ENCODE assay signal across 27 cellular contexts in the genomic region with DNA sequence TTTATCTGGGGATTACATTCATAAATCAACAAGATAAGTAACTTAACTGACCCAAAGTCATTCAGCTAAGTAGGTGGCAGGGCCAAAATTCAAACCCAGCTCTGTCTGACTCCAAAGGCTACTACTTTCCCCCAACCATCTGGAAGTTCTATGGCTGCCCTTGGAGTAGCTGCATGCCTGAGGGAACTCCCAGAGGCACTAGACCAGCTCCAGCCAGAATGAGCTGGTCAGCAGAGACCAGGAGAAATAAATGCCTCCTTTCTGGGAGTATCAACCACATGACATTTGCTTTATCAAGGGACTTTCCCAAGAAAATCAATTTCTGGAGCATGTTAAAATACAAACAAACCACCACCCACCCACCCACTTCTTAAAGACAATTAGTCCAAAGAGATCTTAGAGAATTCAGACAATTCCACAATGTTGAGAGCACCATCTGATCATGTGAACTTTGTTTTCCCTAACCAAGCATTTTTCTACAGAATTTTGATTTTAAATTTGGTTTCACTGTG.
"Had no signal": no experiment of that assay in that cellular context is flagged by ENCODE, and none has a peak within 500 bp of the region (broad histone marks: within the 10 kb centered on the region; RNA-seq: fewer than 3 reads in every experiment).

No MANE protein-coding gene starts in this region.

- H3K79me2 ChIP-seq: parathyroid adenoma had no signal

- H3K4me3 ChIP-seq: adrenal gland, esophagus squamous epithelium, gastrocnemius medialis, left ventricle myocardium inferior, lung, psoas muscle, right atrium auricular region, spleen, thoracic aorta had no signal

- H3K36me3 ChIP-seq: adrenal gland, esophagus squamous epithelium, gastrocnemius medialis, left ventricle myocardium inferior, right atrium auricular region, spleen, thoracic aorta had no signal

- H3K4me1 ChIP-seq: adrenal gland, esophagus squamous epithelium, gastrocnemius medialis, left ventricle myocardium inferior, psoas muscle, right atrium auricular region, spleen had no signal

- DNase-seq: activated CD4-positive, alpha-beta T cell treated with anti-CD3 and anti-CD28 coated beads for 48 hours; activated CD4-positive, alpha-beta T cell treated with anti-CD3 and anti-CD28 coated beads, Interleukin-2, amount 50 U/mL, for 48 hours; activated CD8-positive, alpha-beta memory T cell treated with anti-CD3 and anti-CD28 coated beads for 24 hours; activated effector memory CD4-positive, alpha-beta T cell treated with Interleukin-2 at 50 U/mL for 16 hours; activated naive CD4-positive, alpha-beta T cell treated with Interleukin-2 at 50 U/mL for 16 hours; activated naive CD8-positive, alpha-beta T cell treated with anti-CD3 and anti-CD28 coated beads for 36 hours; adrenal gland; aorta; central memory CD4-positive, alpha-beta T cell; effector CD4-positive, alpha-beta T cell; esophagus squamous epithelium; gastrocnemius medialis; glutamatergic neuron; left ventricle myocardium inferior; naive B cell; nephron progenitor cell; psoas muscle; spleen; stimulated activated CD4-positive, alpha-beta T cell treated with anti-CD3 and anti-CD28 coated beads, Interleukin-2, amount 100 ng/mL, for 48 hours; trophoblast cell had no signal

- H3K27me3 ChIP-seq: adrenal gland, esophagus squamous epithelium, right atrium auricular region, spleen had no signal

- H3K9ac ChIP-seq: parathyroid adenoma had no signal

- H3K27ac ChIP-seq: adrenal gland, epithelial cell of prostate, esophagus squamous epithelium, gastrocnemius medialis, left ventricle myocardium inferior, parathyroid adenoma, psoas muscle, right atrium auricular region, spleen, thoracic aorta, VCaP had no signal

- ATAC-seq: activated CD4-positive, CD25-positive, alpha-beta regulatory T cell treated with anti-CD3 and anti-CD28 coated beads, Interleukin-2, amount 50 U/mL, for 24 hours; gastrocnemius medialis; psoas muscle had no signal

- H3K9me3 ChIP-seq: adrenal gland, esophagus squamous epithelium, gastrocnemius medialis, left ventricle myocardium inferior, psoas muscle, right atrium auricular region, spleen, thoracic aorta had no signal

- H2AFZ ChIP-seq: parathyroid adenoma had no signal
